ENCODE assay signal across 8 cellular contexts in genomic region chr22:41543854-41544670, GRCh38. TPM values are rescaled to one million over a fixed set of nuclear protein-coding genes. Genes with fewer than 3 reads are reported as not detected.
A peak's percentile ranks its signal among the peaks of the same experiment; 100 is the strongest.
DNase-seq lines count a peak whose midpoint lies in the region; ATAC-seq and TF ChIP-seq lines count a peak whose summit lies in the region.

TSS of gene POLR3H (minus strand) at chr22:41544470. CDS start at chr22:41544101, 369 bp downstream.

- peak within 1 kb of the TSS; percentile 61 for H3K4me2 ChIP-seq in KMS-11

- H3K9ac ChIP-seq in KMS-11 = peak within 1 kb of the TSS; percentile 88

- H3K27ac ChIP-seq in KMS-11 (peak within 1 kb of the TSS; percentile 75), Panc1 (ENCODE audit: low read length) (peak within 1 kb of the TSS; percentile 88), muscle layer of duodenum (ENCODE audit: low read length) (peak within 1 kb of the TSS; percentile 60)

- H3K9me3 ChIP-seq in Panc1 (ENCODE audit: control insufficient read depth, insufficient read depth, low read depth, low read length) (no peaks in the 10 kb centered on the region), muscle layer of duodenum (ENCODE audit: control insufficient read depth in 1 of 2, low read length in 2 of 2) (no peaks in the 10 kb centered on the region)

- H3K4me3 Mint-ChIP-seq in activated T-cell treated with anti-CD3 and anti-CD28 coated beads, Interleukin-2, amount 50 U/mL, for 4 hours = peak within 1 kb of the TSS; percentile 95

- no peaks in the 10 kb centered on the region for H4K20me1 ChIP-seq in KMS-11 (ENCODE audit: insufficient read depth)

- H3K36me3 Mint-ChIP-seq in activated T-cell treated with anti-CD3 and anti-CD28 coated beads, Interleukin-2, amount 50 U/mL, for 4 hours (ENCODE audit: insufficient read depth) = peaks cover 14% of the 10 kb centered on the region

- no peaks in the 10 kb centered on the region; the same call in 1 of the 2 replicates for H3K36me3 ChIP-seq in KMS-11 (ENCODE audit: insufficient read depth)
- H3K36me3 ChIP-seq in Panc1 (ENCODE audit: control insufficient read depth, insufficient read depth, low read length) = peaks cover 2% of the 10 kb centered on the region; the same call in 1 of the 2 replicates
- peaks cover 6 to 12% of the 10 kb centered on the region in 2 donors for H3K36me3 ChIP-seq in muscle layer of duodenum (ENCODE audit: control insufficient read depth in 1 of 2, insufficient read depth in 2 of 2, low read length in 2 of 2)

- H3K27me3 Mint-ChIP-seq in activated T-cell treated with anti-CD3 and anti-CD28 coated beads, Interleukin-2, amount 50 U/mL, for 4 hours (ENCODE audit: low read depth) = no peaks in the 10 kb centered on the region

- POLR2A ChIA-PET in Panc1 (lab: Charles Lee) = no interaction called here

- DNase-seq in DMS79 treated with DMSO at 0.1 percent for 48 hours (lab: John Stamatoyannopoulos, UW) (peak; percentile 67), Panc1 (ENCODE audit: low read depth, low spot score) (peak; percentile 77)
- DNase-seq in activated T-cell treated with anti-CD3 and anti-CD28 coated beads, Interleukin-2, amount 50 U/mL, for 4 hours = peak; percentile 96
- peak; percentile 91 to 98 for DNase-seq in stimulated activated CD8-positive, alpha-beta memory T cell treated with anti-CD3 and anti-CD28 coated beads, Interleukin-7, amount 100 ng/mL, for 4 hours (ENCODE audit: low read depth in 2 of 2)

- TF ChIP-seq CTCF in KMS-11 (conservative IDR thresholded peaks at IDR 0.05; ENCODE audit: low read depth, low read length) (peak; percentile 60), Panc1 (IDR thresholded peaks at IDR 0.05) (peak; percentile 87)

- in situ Hi-C loops in Panc1 (cut with HindIII; ENCODE audit: low pct_unique_long_range_greater_than_20kb, low sequenced_read_pairs) = no loop called here

- CTCF ChIA-PET in Panc1 (lab: Charles Lee) = no interaction called here

- TSS peak; percentile 67 for BruUV-seq in Panc1 (replicated peaks; lab: Mats Ljungman, UMichigan)

- H3K27me3 ChIP-seq in KMS-11 (ENCODE audit: insufficient read depth, low read depth) = no peaks in the 10 kb centered on the region
- no peaks in the 10 kb centered on the region for H3K27me3 ChIP-seq in Panc1 (ENCODE audit: control insufficient read depth, insufficient read depth, low read length)
- H3K27me3 ChIP-seq in muscle layer of duodenum (ENCODE audit: low read depth, low read length) = no peaks in the 10 kb centered on the region

- peaks cover 18% of the 10 kb centered on the region for H3K4me1 ChIP-seq in KMS-11 (ENCODE audit: low read depth, poor library complexity, severe bottlenecking)
- H3K4me1 ChIP-seq in Panc1 (ENCODE audit: control insufficient read depth, insufficient read depth, low read length) = peaks cover 10% of the 10 kb centered on the region
- H3K4me1 ChIP-seq in muscle layer of duodenum (ENCODE audit: control insufficient read depth in 1 of 2, insufficient read depth in 2 of 2, low read length in 2 of 2) = peaks cover 4 to 31% of the 10 kb centered on the region in 2 donors

- H3K4me3 ChIP-seq in KMS-11 (IDR thresholded peaks at IDR 0.05; ENCODE audit: insufficient read depth, low read depth, low read length) (no peak within 1 kb of the TSS), Panc1 (ENCODE audit: low read depth in 2 of 2, low read length in 2 of 2) (peak within 1 kb of the TSS; percentile 78 to 85), muscle layer of duodenum (ENCODE audit: low read depth in 1 of 2, low read length in 2 of 2) (peak within 1 kb of the TSS; percentile 80 to 89)

- H3K9me3 Mint-ChIP-seq in activated T-cell treated with anti-CD3 and anti-CD28 coated beads, Interleukin-2, amount 50 U/mL, for 4 hours = no peaks in the 10 kb centered on the region

- peaks cover 28% of the 10 kb centered on the region for H3K4me1 Mint-ChIP-seq in activated T-cell treated with anti-CD3 and anti-CD28 coated beads, Interleukin-2, amount 50 U/mL, for 4 hours (ENCODE audit: low read depth)

- intact Hi-C loops in Panc1 (cut with micrococcal nuclease; ENCODE audit: unreplicated experiment) = no loop called here

- ATAC-seq in GM21723 (IDR thresholded peaks at IDR 0.05; ENCODE audit: unreplicated experiment) (peak; percentile 87), Panc1 (peak; percentile 98), esophagus mucosa (peak; percentile 99)
- peak; percentile 98 for ATAC-seq in activated T-cell treated with anti-CD3 and anti-CD28 coated beads, Interleukin-2, amount 50 U/mL, for 4 hours

- peak within 1 kb of the TSS; percentile 74 for H2AFZ ChIP-seq in KMS-11 (ENCODE audit: low read depth)

- peaks cover 50% of the 10 kb centered on the region for H3K79me2 ChIP-seq in KMS-11 (ENCODE audit: insufficient read depth, low read depth)

RNA-seq across cellular contexts. Expression of gene POLR3H, which starts in this region (rescaled TPM):
- total RNA-seq in Panc1 (2021; ENCODE audit: unreplicated experiment) = 46.6 TPM
- polyA plus RNA-seq in Panc1 (2012; ENCODE audit: insufficient read length) = 52.3 TPM
- 100 to 1,000 TPM; 108 to 140 (median 109) TPM for total RNA-seq in activated T-cell treated with anti-CD3 and anti-CD28 coated beads, Interleukin-2, amount 50 U/mL, for 4 hours
- total RNA-seq in esophagus mucosa = 27.8 TPM
